ENCODE assay signal across 22 cellular contexts in the genomic region with DNA sequence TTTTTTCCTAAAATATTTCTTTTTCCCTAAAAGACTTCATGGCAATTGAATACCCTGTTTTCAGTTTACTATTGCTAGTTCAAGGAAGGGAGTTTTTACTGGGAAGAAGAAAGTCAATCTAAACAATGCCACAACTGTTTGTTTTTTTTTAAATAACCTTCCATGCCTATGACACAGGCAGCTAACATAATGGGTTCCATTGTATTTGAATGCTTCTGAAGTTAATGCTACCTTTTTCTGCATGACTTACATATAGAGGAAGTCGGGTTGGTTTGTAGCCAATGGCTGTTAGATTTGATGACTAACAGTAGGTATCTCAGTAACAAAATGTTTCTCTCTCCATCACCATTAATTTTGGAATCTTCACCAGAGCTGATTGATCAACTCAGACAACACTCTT.
"Had no signal": no experiment of that assay in that cellular context is flagged by ENCODE, and none has a peak within 500 bp of the region (broad histone marks: within the 10 kb centered on the region; RNA-seq: fewer than 3 reads in every experiment).

No MANE protein-coding gene starts in this region.

- H3K36me3 Mint-ChIP-seq: activated CD4-positive, alpha-beta memory T cell treated with anti-CD3 and anti-CD28 coated beads for 36 hours; activated naive CD4-positive, alpha-beta T cell treated with anti-CD3 and anti-CD28 coated beads, Interleukin-2, amount 10 ng/mL, durations not matched to agents 7 days and 5 days; mesothelial cell of epicardium; natural killer cell had no signal

- ATAC-seq: body of pancreas, esophagus mucosa, gastroesophageal sphincter, left colon, lower lobe of right lung, natural killer cell had no signal

- H3K9me3 Mint-ChIP-seq: activated CD4-positive, alpha-beta memory T cell treated with anti-CD3 and anti-CD28 coated beads for 36 hours; activated naive CD4-positive, alpha-beta T cell treated with anti-CD3 and anti-CD28 coated beads, Interleukin-2, amount 10 ng/mL, durations not matched to agents 7 days and 5 days; mesothelial cell of epicardium; natural killer cell had no signal

- H3K4me1 Mint-ChIP-seq: activated naive CD4-positive, alpha-beta T cell treated with anti-CD3 and anti-CD28 coated beads, Interleukin-2, amount 10 ng/mL, durations not matched to agents 7 days and 5 days; natural killer cell had no signal

- DNase-seq: activated CD4-positive, alpha-beta memory T cell treated with anti-CD3 and anti-CD28 coated beads for 36 hours; activated CD4-positive, alpha-beta T cell treated with anti-CD3 and anti-CD28 coated beads for 48 hours; activated effector memory CD4-positive, alpha-beta T cell treated with anti-CD3 and anti-CD28 coated beads, Interleukin-2, amount 50 U/mL, for 16 hours; activated naive CD4-positive, alpha-beta T cell treated with anti-CD3 and anti-CD28 coated beads, Interleukin-2, amount 10 ng/mL, durations not matched to agents 7 days and 5 days; amygdala; body of pancreas; central memory CD4-positive, alpha-beta T cell; dermis blood vessel endothelial cell; effector CD8-positive, alpha-beta T cell; head of caudate nucleus; islet precursor cell; left colon; lower lobe of right lung; natural killer cell; spleen; stimulated activated CD4-positive, alpha-beta T cell treated with anti-CD3 and anti-CD28 coated beads, Interleukin-4, amount 100 ng/mL, for 4 hours; substantia nigra; thyroid gland had no signal

- H3K4me3 Mint-ChIP-seq: activated CD4-positive, alpha-beta memory T cell treated with anti-CD3 and anti-CD28 coated beads for 36 hours; activated naive CD4-positive, alpha-beta T cell treated with anti-CD3 and anti-CD28 coated beads, Interleukin-2, amount 10 ng/mL, durations not matched to agents 7 days and 5 days; mesothelial cell of epicardium; natural killer cell; stimulated activated naive CD8-positive, alpha-beta T cell treated with anti-CD3 and anti-CD28 coated beads, Interleukin-15, Interleukin-2, amounts not matched to agents 100 ng/mL and 50 ng/mL, for 24 hours had no signal

- H3K27ac Mint-ChIP-seq: activated CD4-positive, alpha-beta memory T cell treated with anti-CD3 and anti-CD28 coated beads for 36 hours; activated naive CD4-positive, alpha-beta T cell treated with anti-CD3 and anti-CD28 coated beads, Interleukin-2, amount 10 ng/mL, durations not matched to agents 7 days and 5 days; mesothelial cell of epicardium; natural killer cell; stimulated activated naive CD8-positive, alpha-beta T cell treated with anti-CD3 and anti-CD28 coated beads, Interleukin-15, Interleukin-2, amounts not matched to agents 100 ng/mL and 50 ng/mL, for 24 hours had no signal

- H3K4me3 ChIP-seq: body of pancreas, gastroesophageal sphincter, lower lobe of right lung, spleen, thyroid gland had no signal
